Comparison of ENCODE assay signal across 8 cellular contexts in the genomic region with DNA sequence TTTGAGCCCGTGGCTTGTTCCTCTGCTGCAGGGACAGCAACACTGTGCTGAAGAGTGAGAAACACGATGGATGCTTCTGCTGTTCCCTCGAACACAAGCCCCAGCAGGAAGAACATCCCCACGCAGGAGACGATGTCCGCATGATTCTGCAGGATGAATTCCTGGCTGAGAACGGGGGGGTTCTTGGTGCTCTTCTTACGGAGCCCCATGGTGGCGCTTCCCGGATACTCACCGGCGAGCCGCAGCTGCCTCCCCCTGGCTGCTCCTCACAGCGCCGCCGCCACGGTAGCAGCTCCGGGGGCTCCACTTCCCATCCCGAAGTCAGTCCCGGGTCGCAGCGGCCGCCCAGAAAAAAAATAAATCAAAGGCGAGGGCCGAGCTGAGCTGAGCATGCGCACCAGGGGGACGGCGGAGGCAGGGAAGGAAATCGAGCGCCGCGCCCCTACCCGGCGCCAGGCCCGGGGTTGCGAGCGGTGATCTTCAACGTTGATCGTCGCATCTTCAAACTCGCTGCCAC. TPM values are rescaled to one million over a fixed set of nuclear protein-coding genes. Genes with fewer than 3 reads are reported as not detected.
DNase-seq lines count a peak whose midpoint lies in the region; ATAC-seq and TF ChIP-seq lines count a peak whose summit lies in the region.

A gene (minus strand): TSS at position 392 of the 517 bp plus-strand sequence. CDS start 183 bp downstream, at position 209.

- WGBS in right cardiac atrium = 2% methylated on average over 41 of the region's 41 CpGs

- H3K36me3 ChIP-seq in ascending aorta = no peaks in the 10 kb centered on the region

- H3K4me3 ChIP-seq in ascending aorta (peak within 1 kb of the TSS; percentile 58 to 84), right cardiac atrium (ENCODE audit: low read length) (peak within 1 kb of the TSS; percentile 68)

- peak; percentile 19 for DNase-seq in AG09319 (ENCODE audit: extremely low read depth, low read depth)
- peak; percentile 22 for DNase-seq in NCI-H226
- DNase-seq in ascending aorta (ENCODE audit: low spot score in 2 of 2) = peak in 1 of 2 donors; percentile 68
- peak; percentile 80 to 86 (median 84) for DNase-seq in right cardiac atrium
- peak; percentile 64 to 96 (median 76) for DNase-seq in posterior cingulate gyrus
- DNase-seq in NOMO-1 (lab: John Stamatoyannopoulos, UW; ENCODE audit: unreplicated experiment in 2 of 2) = no peak

- H3K9me3 ChIP-seq in ascending aorta (no peaks in the 10 kb centered on the region), right cardiac atrium (ENCODE audit: control insufficient read depth, low read length) (no peaks in the 10 kb centered on the region)

- TF ChIP-seq CTCF in AG09319 (IDR thresholded peaks at IDR 0.05; ENCODE audit: low read depth, low read length) (peak; percentile 11), ascending aorta (IDR thresholded peaks at IDR 0.05) (peak in 1 of 3 experiments; percentile 6)

- peak within 1 kb of the TSS in 1 of 2 donors; percentile 19 for H3K27ac ChIP-seq in ascending aorta
- H3K27ac ChIP-seq in right cardiac atrium (ENCODE audit: low read length) = no peak within 1 kb of the TSS

- intact Hi-C loops in ascending aorta (cut with DNase I) (no loop called here), right cardiac atrium (cut with DNase I) (no loop called here), posterior cingulate gyrus (cut with DNase I) (no loop called here)

- H3K27me3 ChIP-seq in ascending aorta = no peaks in the 10 kb centered on the region
- no peaks in the 10 kb centered on the region for H3K27me3 ChIP-seq in right cardiac atrium (ENCODE audit: control insufficient read depth, insufficient read depth)

- no peaks in the 10 kb centered on the region for H3K4me1 ChIP-seq in ascending aorta
- H3K4me1 ChIP-seq in right cardiac atrium (ENCODE audit: control insufficient read depth, insufficient read depth, low read length) = no peaks in the 10 kb centered on the region

- ATAC-seq in GM19463 (IDR thresholded peaks at IDR 0.05; ENCODE audit: unreplicated experiment) (peak; percentile 71), right cardiac atrium (peak; percentile 95 to 98), HG03442 (IDR thresholded peaks at IDR 0.05; ENCODE audit: unreplicated experiment) (no peak)

RNA-seq across cellular contexts. Expression of the gene that starts here (rescaled TPM):
- total RNA-seq in ascending aorta (0.43 TPM), right cardiac atrium (1 to 10 TPM in 1 of 4 donors, under 1 TPM in 3; 0.51 to 1.2 (median 0.86) TPM)
- 0.38 TPM for polyA plus RNA-seq in right cardiac atrium

Comparison
In these comparisons a context has a peak if more than half of its experiments do, and no peak if none do; other contexts are left out.
1. DNase-seq: peak in AG09319 (single experiment), NCI-H226 (single experiment), right cardiac atrium (3 of 3) and posterior cingulate gyrus (10 of 10); none in NOMO-1 (0 of 2).